ENCODE assay signal across 10 cellular contexts in the genomic region with DNA sequence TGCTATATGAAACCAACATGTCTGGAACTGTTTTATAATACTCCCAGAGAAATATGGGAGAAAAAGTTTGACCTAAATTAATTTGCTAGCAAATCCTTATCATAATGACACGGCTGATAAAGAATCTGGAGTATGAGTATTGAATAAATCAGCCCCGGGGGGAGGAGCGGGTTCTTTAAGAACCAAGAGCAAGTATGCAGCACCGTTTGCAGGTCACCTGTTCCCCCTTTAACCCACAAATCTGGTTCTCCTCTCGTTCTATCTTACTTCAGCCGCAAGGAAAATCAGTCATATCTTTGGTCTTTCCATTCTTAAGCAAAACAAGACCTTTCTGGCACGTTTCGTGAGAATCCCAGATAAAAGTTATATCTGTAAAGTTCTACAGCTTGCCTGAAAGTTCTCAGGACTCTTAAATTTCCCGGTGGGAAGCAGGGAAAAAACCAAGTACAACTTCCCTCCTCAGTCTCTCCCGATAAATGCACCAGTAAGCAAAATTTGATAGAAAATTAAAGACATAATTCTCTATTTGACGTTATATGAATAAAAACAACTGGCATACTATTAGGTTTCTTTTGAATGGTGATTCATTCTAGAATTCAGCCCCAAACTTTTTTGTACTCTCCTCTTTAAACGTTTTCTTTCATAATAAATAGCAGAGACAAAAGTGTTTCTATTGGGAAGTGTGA.
DNase-seq lines count a peak whose midpoint lies in the region; ATAC-seq and TF ChIP-seq lines count a peak whose summit lies in the region.
"Had no signal": no experiment of that assay in that cellular context is flagged by ENCODE, and none has a peak within 500 bp of the region (broad histone marks: within the 10 kb centered on the region; RNA-seq: fewer than 3 reads in every experiment).

No MANE protein-coding gene starts in this region.

- BruUV-seq in PC-3 (replicated peaks; lab: Mats Ljungman, UMichigan): no TSS peak

- H3K27ac Mint-ChIP-seq in GM23338: no peak overlapping the region

- H3F3A ChIP-seq in GM23338 (replicated peaks; ENCODE audit: low read depth): no peaks in the 10 kb centered on the region
- H3F3A ChIP-seq in PC-3 (ENCODE audit: low read length, unreplicated experiment): no peaks in the 10 kb centered on the region

- POLR2A ChIA-PET in PC-3 (lab: Charles Lee; ENCODE audit: unreplicated experiment): interaction anchor here (0.6 kb wide), 1 partner anchor 539 kb away, joined by 5 read pairs; no protein-coding TSS in a partner anchor

- no peak overlapping the region for H3K9ac ChIP-seq in PC-3 (ENCODE audit: low read length)
- no peak overlapping the region for H3K9ac ChIP-seq in neuronal stem cell (ENCODE audit: low read depth, low read length, poor library complexity)
- H3K9ac ChIP-seq: SK-N-SH had no signal

- H3K4me1 ChIP-seq in GM23338 (ENCODE audit: insufficient read depth) (no peaks in the 10 kb centered on the region), PC-3 (ENCODE audit: insufficient read depth, low read length) (no peaks in the 10 kb centered on the region), foreskin keratinocyte (no peaks in the 10 kb centered on the region), neuronal stem cell (ENCODE audit: control insufficient read depth in 2 of 2, insufficient read depth in 1 of 2, low read depth in 1 of 2, low read length in 2 of 2) (peaks cover 0 to 3% of the 10 kb centered on the region in 2 donors)
- H3K4me1 ChIP-seq: Peyer's patch had no signal

- no peaks in the 10 kb centered on the region for H3K9me3 Mint-ChIP-seq in GM23338

- H3K36me3 Mint-ChIP-seq in GM23338 (ENCODE audit: low read depth): no peaks in the 10 kb centered on the region

- H2AK5ac ChIP-seq in neuronal stem cell (ENCODE audit: low read depth, low read length): no peak overlapping the region

- H3K9me2 ChIP-seq in GM23338 (ENCODE audit: insufficient read depth) (no peaks in the 10 kb centered on the region), PC-3 (replicated peaks; ENCODE audit: low read length) (no peaks in the 10 kb centered on the region)
- H3K9me2 ChIP-seq: SK-N-SH had no signal

- H3K4me2 ChIP-seq in GM23338 (no peak overlapping the region), PC-3 (ENCODE audit: low read length) (no peak overlapping the region), neuronal stem cell (ENCODE audit: insufficient read depth, low read length, poor library complexity, severe bottlenecking) (no peak overlapping the region)
- H3K4me2 ChIP-seq: SK-N-SH had no signal

- no CpG with 5 or more reads among the region's 12 CpGs for WGBS in neuronal stem cell (ENCODE audit: extremely low coverage in 2 of 2, insufficient read length in 2 of 2, insufficient replicate concordance in 1 of 2), 2 donors

- H2BK12ac ChIP-seq in neuronal stem cell (ENCODE audit: low read length): no peak overlapping the region

- H3K79me2 ChIP-seq in GM23338 (replicated peaks; ENCODE audit: insufficient read depth) (no peaks in the 10 kb centered on the region), PC-3 (ENCODE audit: low read length) (no peaks in the 10 kb centered on the region)

- no peaks in the 10 kb centered on the region for H3K9me3 ChIP-seq in PC-3 (ENCODE audit: low read length)
- no peaks in the 10 kb centered on the region for H3K9me3 ChIP-seq in neuronal stem cell (replicated peaks in 1 of 2; ENCODE audit: control insufficient read depth in 2 of 2, insufficient read depth in 1 of 2, low read depth in 1 of 2, low read length in 2 of 2)
- H3K9me3 ChIP-seq in MG63: no peaks in the 10 kb centered on the region
- H3K9me3 ChIP-seq: Peyer's patch, SK-N-SH had no signal

- H3K36me3 ChIP-seq in GM23338 (ENCODE audit: insufficient read depth): no peaks in the 10 kb centered on the region
- H3K36me3 ChIP-seq in PC-3 (ENCODE audit: low read depth, low read length): no peaks in the 10 kb centered on the region
- H3K36me3 ChIP-seq in neuronal stem cell (replicated peaks in 1 of 2; ENCODE audit: control insufficient read depth in 2 of 2, insufficient read depth in 2 of 2, low read length in 2 of 2): no peaks in the 10 kb centered on the region
- no peaks in the 10 kb centered on the region for H3K36me3 ChIP-seq in MG63
- H3K36me3 ChIP-seq: Peyer's patch had no signal

- no peak overlapping the region for H3K23ac ChIP-seq in neuronal stem cell (ENCODE audit: low read depth, low read length, poor library complexity)

- no peak overlapping the region for H3K4ac ChIP-seq in neuronal stem cell (ENCODE audit: low read length)

- H3K27me3 ChIP-seq in GM23338 (ENCODE audit: insufficient read depth) (no peaks in the 10 kb centered on the region), PC-3 (ENCODE audit: low read length) (no peaks in the 10 kb centered on the region), foreskin keratinocyte (no peaks in the 10 kb centered on the region), neuronal stem cell (ENCODE audit: control insufficient read depth in 3 of 3, insufficient read depth in 3 of 3, low read depth in 1 of 3, low read length in 3 of 3) (no peaks in the 10 kb centered on the region), MG63 (no peaks in the 10 kb centered on the region)
- H3K27me3 ChIP-seq: Peyer's patch had no signal

- CTCF ChIA-PET in PC-3 (lab: Charles Lee): interaction anchor here (0.5 to 1.3 kb wide), 8 partner anchors 65 to 671 kb away, joined by 3 to 7 read pairs (median 4); no protein-coding TSS in a partner anchor

- H4K20me1 ChIP-seq in GM23338 (replicated peaks; ENCODE audit: insufficient read depth) (no peaks in the 10 kb centered on the region), PC-3 (ENCODE audit: low read length) (no peaks in the 10 kb centered on the region)

- H4K8ac ChIP-seq in neuronal stem cell (ENCODE audit: low read depth, low read length): no peak overlapping the region

- H3K4me3 Mint-ChIP-seq in GM23338: no peak overlapping the region

- H4K91ac ChIP-seq in neuronal stem cell (ENCODE audit: low read depth, low read length, poor library complexity): no peak overlapping the region

- ATAC-seq in GM23338 (no peak), PC-3 (no peak), foreskin keratinocyte (peak; percentile 51)
- ATAC-seq: Right ventricle myocardium inferior had no signal

- no peak overlapping the region for H2BK5ac ChIP-seq in neuronal stem cell (ENCODE audit: low read length)

- H3K27ac ChIP-seq in GM23338 (ENCODE audit: low read depth) (no peak overlapping the region), PC-3 (ENCODE audit: low read length) (no peak overlapping the region), foreskin keratinocyte (no peak overlapping the region), neuronal stem cell (replicated peaks; ENCODE audit: low read length) (no peak overlapping the region)
- H3K27ac ChIP-seq: Peyer's patch had no signal

- H3K18ac ChIP-seq in neuronal stem cell (ENCODE audit: low read length): no peak overlapping the region

- peaks cover 2% of the 10 kb centered on the region for H3K27me3 Mint-ChIP-seq in GM23338 (ENCODE audit: insufficient read depth, low read depth, poor library complexity)

- H2BK15ac ChIP-seq in neuronal stem cell (ENCODE audit: low read length): no peak overlapping the region

- H2AFZ ChIP-seq in GM23338 (0 out of 2 replicates have a peak overlapping the region, but pooled peaks have one; percentile 44), PC-3 (ENCODE audit: low read length) (0 out of 2 replicates have a peak overlapping the region, but pooled peaks have one; percentile 10), neuronal stem cell (ENCODE audit: low read length) (peak overlapping the region; percentile 23)

- DNase-seq in GM23338 (ENCODE audit: low spot score) (peak; percentile 17), PC-3 (no peak), foreskin keratinocyte (peak; percentile 7 to 17), neuronal stem cell (ENCODE audit: low spot score) (no peak), COR-L47 (lab: John Stamatoyannopoulos, UW) (no peak), MG63 (no peak)
- DNase-seq in activated effector memory CD4-positive, alpha-beta T cell treated with Interleukin-2 at 50 U/mL for 16 hours: no peak
- DNase-seq: Peyer's patch had no signal

- intact Hi-C loops in PC-3 (cut with micrococcal nuclease): loop anchor here (1.0 to 10.0 kb wide), 9 partner anchors 120 to 1777 kb away; no protein-coding TSS in a partner anchor

- TF ChIP-seq CTCF in GM23338 (conservative IDR thresholded peaks at IDR 0.05; ENCODE audit: low read depth in 2 of 2): no peak
- TF ChIP-seq CTCF in PC-3 (conservative IDR thresholded peaks at IDR 0.05; ENCODE audit: low read depth, low read length): no peak
- no peak for TF ChIP-seq CTCF in foreskin keratinocyte (conservative IDR thresholded peaks at IDR 0.05)

- H3K4me1 Mint-ChIP-seq in GM23338: no peaks in the 10 kb centered on the region; the same call in 2 of the 3 replicates

- H2BK120ac ChIP-seq in neuronal stem cell (ENCODE audit: low read depth, low read length): no peak overlapping the region

- H3K14ac ChIP-seq in neuronal stem cell (ENCODE audit: low read length): no peak overlapping the region

- no peaks in the 10 kb centered on the region for H3K79me1 ChIP-seq in neuronal stem cell (ENCODE audit: low read depth, low read length)

- H3K4me3 ChIP-seq in GM23338: no peak overlapping the region
- H3K4me3 ChIP-seq in PC-3 (ENCODE audit: low read length): no peak overlapping the region
- no peak overlapping the region for H3K4me3 ChIP-seq in neuronal stem cell (ENCODE audit: low read length in 2 of 2)
- H3K4me3 ChIP-seq in MG63: no peak overlapping the region
- H3K4me3 ChIP-seq: Peyer's patch had no signal

TF ChIP-seq in GM23338, 12 proteins besides CTCF, POLR2A, EP300 and RAD21 (continues in another document):
- TF ChIP-seq ZNF114 (CRISPR knock-in tag; IDR thresholded peaks at IDR 0.05) (no peak), ZNF331 (CRISPR knock-in tag; IDR thresholded peaks at IDR 0.05; ENCODE audit: low read depth) (no peak), POLR2AphosphoS5 (IDR thresholded peaks at IDR 0.05; ENCODE audit: low read depth) (no peak), NANOG (IDR thresholded peaks at IDR 0.05; ENCODE audit: borderline replicate concordance) (no peak)
- TF ChIP-seq, protein P1, sequence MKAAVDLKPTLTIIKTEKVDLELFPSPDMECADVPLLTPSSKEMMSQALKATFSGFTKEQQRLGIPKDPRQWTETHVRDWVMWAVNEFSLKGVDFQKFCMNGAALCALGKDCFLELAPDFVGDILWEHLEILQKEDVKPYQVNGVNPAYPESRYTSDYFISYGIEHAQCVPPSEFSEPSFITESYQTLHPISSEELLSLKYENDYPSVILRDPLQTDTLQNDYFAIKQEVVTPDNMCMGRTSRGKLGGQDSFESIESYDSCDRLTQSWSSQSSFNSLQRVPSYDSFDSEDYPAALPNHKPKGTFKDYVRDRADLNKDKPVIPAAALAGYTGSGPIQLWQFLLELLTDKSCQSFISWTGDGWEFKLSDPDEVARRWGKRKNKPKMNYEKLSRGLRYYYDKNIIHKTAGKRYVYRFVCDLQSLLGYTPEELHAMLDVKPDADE (IDR thresholded peaks at IDR 0.05): no peak

Comparison
In these comparisons a context has a peak if more than half of its experiments do, and no peak if none do; other contexts are left out.
1. DNase-seq: peak in GM23338 (single experiment) and foreskin keratinocyte (2 of 2); none in PC-3 (single experiment), neuronal stem cell (single experiment), COR-L47 (single experiment), activated effector memory CD4-positive, alpha-beta T cell treated with Interleukin-2 at 50 U/mL for 16 hours (single experiment) and MG63 (single experiment).
2. Peak in every context shown above with its lines, with median percentiles within 50 percentile points of each other: H2AFZ ChIP-seq.